Comparison of ENCODE assay signal across 9 cellular contexts in the genomic region with DNA sequence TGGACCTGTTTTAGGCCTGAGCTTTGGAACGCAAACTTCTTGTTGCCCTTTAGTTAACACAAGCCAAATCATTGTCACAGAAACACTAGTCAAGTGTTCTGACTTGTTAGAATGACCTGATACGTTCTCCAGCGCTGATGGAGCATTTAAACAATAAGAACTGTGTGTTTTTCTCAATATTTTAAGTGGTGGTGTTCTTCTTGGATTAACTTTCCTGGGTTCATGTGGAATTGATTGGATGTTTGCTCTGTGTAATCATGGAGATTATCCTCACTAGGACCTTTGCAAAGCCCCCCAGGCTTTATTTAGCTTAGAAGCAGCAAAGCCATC. TPM values are rescaled to one million over a fixed set of nuclear protein-coding genes. Genes with fewer than 3 reads are reported as not detected.
DNase-seq lines count a peak whose midpoint lies in the region; ATAC-seq and TF ChIP-seq lines count a peak whose summit lies in the region.
"Had no signal": no experiment of that assay in that cellular context is flagged by ENCODE, and none has a peak within 500 bp of the region (broad histone marks: within the 10 kb centered on the region; RNA-seq: fewer than 3 reads in every experiment).

No MANE protein-coding gene starts in this region.

- intact Hi-C loops in dorsolateral prefrontal cortex (cut with DNase I), result loop anchor here in 1 of 2 donors (5.0 kb wide), 1 partner anchor 111 kb away; no protein-coding TSS in a partner anchor

- no peaks in the 10 kb centered on the region for H3K36me3 ChIP-seq in BJ (ENCODE audit: control insufficient read depth, insufficient read depth, low read length)

- no peaks in the 10 kb centered on the region for H3K36me3 Mint-ChIP-seq in nephron (ENCODE audit: low read depth)

- H3K4me3 ChIP-seq in BJ (ENCODE audit: low read depth, low read length) (peak overlapping the region; percentile 62), dorsolateral prefrontal cortex (peak overlapping the region; percentile 57 to 99 (median 92))

- POLR2A ChIA-PET in BJ (lab: Charles Lee), result no interaction called here

- DNase-seq in BJ (ENCODE audit: low read depth), result no peak
- peak; percentile 79 for DNase-seq in NCI-H82 (lab: John Stamatoyannopoulos, UW)
- DNase-seq in dorsolateral prefrontal cortex, result no peak
- no peak for DNase-seq in NCI-H1092 (lab: John Stamatoyannopoulos, UW)
- DNase-seq in GM19240 (ENCODE audit: insufficient read length, low spot score), result no peak
- no peak for DNase-seq in NCI-H1417 treated with DMSO at 0.1 percent for 48 hours (lab: John Stamatoyannopoulos, UW)
- DNase-seq: cerebellar nuclear complex had no signal

- H3K27me3 Mint-ChIP-seq in nephron (ENCODE audit: low read depth), result peaks cover 7% of the 10 kb centered on the region

- no peak for ATAC-seq in HG03571 (IDR thresholded peaks at IDR 0.05; ENCODE audit: unreplicated experiment)

- CTCF ChIA-PET in BJ (lab: Yijun Ruan, JAX), result interaction anchor here (0.6 to 7.3 kb wide), 5 partner anchors 21 to 1243 kb away, joined by 3 to 111 read pairs (median 4); no protein-coding TSS in a partner anchor

- no peaks in the 10 kb centered on the region for H3K9me3 Mint-ChIP-seq in nephron

- peak overlapping the region; percentile 43 to 99 (median 54) for H3K27ac Mint-ChIP-seq in nephron

- H3K27me3 ChIP-seq in BJ (ENCODE audit: control insufficient read depth, insufficient read depth, low read length) (no peaks in the 10 kb centered on the region), dorsolateral prefrontal cortex (no peaks in the 10 kb centered on the region)

- peaks cover 52% of the 10 kb centered on the region for H3K4me1 Mint-ChIP-seq in nephron

- H3K4me3 Mint-ChIP-seq in nephron, result peak overlapping the region; percentile 95 to 96 (median 95)

- TF ChIP-seq CTCF in BJ (IDR thresholded peaks at IDR 0.05; ENCODE audit: insufficient read depth, low read depth, low read length), result no peak
- no peak for TF ChIP-seq CTCF in dorsolateral prefrontal cortex (IDR thresholded peaks at IDR 0.05 in 54 of 56, conservative IDR thresholded peaks at IDR 0.05 in 2 of 56; ENCODE audit: low read depth in 1 of 56, partially characterized antibody in 56 of 56)
- TF ChIP-seq CTCF in nephron (IDR thresholded peaks at IDR 0.05; ENCODE audit: unreplicated experiment in 3 of 3), result no peak

- H3K27ac ChIP-seq in dorsolateral prefrontal cortex, result peak overlapping the region in 54 of 59 donors; percentile 39 to 95 (median 90)

RNA-seq across cellular contexts. Expression of a gene that starts 1.6 kb away (rescaled TPM):
- polyA plus RNA-seq in BJ (2011; rRNA removed), result 4.3 and 4.7 TPM in 2 replicates
- 3.6 and 3.8 TPM in 2 replicates for polyA minus RNA-seq in BJ (2011; rRNA and poly(A)+ RNA removed)
- total RNA-seq in dorsolateral prefrontal cortex, result 10 to 100 TPM in 112 of 120 experiments, 1 to 10 TPM in 8; 5.4 to 73.2 (median 19.4) TPM
